In the genomic region with DNA sequence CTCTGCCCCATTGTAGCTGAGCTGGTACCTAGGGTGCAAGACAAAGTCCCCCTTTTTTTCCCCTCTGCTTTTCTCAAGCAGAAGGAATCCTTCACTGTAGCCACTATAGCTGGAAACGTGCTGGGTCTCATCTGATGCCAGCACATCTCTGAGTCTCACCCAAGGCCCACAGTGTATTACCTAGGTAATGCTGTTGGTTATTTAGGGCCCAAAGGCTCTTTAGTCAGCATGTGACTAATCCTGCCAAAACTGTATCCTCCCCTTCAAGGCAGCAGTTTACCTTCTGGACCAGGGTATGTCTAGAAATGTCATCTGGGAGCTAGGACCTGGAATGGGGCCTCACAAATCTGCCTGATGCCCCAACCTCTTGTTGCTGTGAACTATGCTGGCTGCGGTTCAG, we compare ENCODE assay signal across 32 cellular contexts.
"Had no signal": no experiment of that assay in that cellular context is flagged by ENCODE, and none has a peak within 500 bp of the region (broad histone marks: within the 10 kb centered on the region; RNA-seq: fewer than 3 reads in every experiment).

No MANE protein-coding gene starts in this region.

- H3K36me3 Mint-ChIP-seq: activated CD4-positive, alpha-beta memory T cell treated with anti-CD3 and anti-CD28 coated beads for 36 hours; activated naive CD8-positive, alpha-beta T cell treated with anti-CD3 and anti-CD28 coated beads, Interleukin-2, amount 10 ng/mL, durations not matched to agents 7 days and 5 days; brain had no signal

- H3K36me3 ChIP-seq: ascending aorta had no signal

- H3K4me1 ChIP-seq: ascending aorta had no signal

- H3K4me3 ChIP-seq: ascending aorta had no signal

- H3K27ac Mint-ChIP-seq: activated B cell treated with CpG ODN at 0.5 μM for 24 hours; activated CD4-positive, alpha-beta memory T cell treated with anti-CD3 and anti-CD28 coated beads for 36 hours; activated CD4-positive, alpha-beta T cell treated with anti-CD3 and anti-CD28 coated beads, Interleukin-2, amount 10 ng/mL, durations not matched to agents 24 days and 14 days; activated CD8-positive, alpha-beta T cell treated with anti-CD3 and anti-CD28 coated beads for 36 hours; activated naive CD4-positive, alpha-beta T cell treated with anti-CD3 and anti-CD28 coated beads for 36 hours; activated naive CD4-positive, alpha-beta T cell treated with anti-CD3 and anti-CD28 coated beads, Interleukin-2, amount 50 U/mL, for 72 hours; activated naive CD8-positive, alpha-beta T cell treated with anti-CD3 and anti-CD28 coated beads, Interleukin-2, amount 10 ng/mL, durations not matched to agents 7 days and 5 days; activated naive CD8-positive, alpha-beta T cell treated with anti-CD3 and anti-CD28 coated beads, Interleukin-2, amount 50 U/mL, for 24 hours; activated T-cell treated with anti-CD3 and anti-CD28 coated beads, Interleukin-2, amount 50 U/mL, for 72 hours; activated T-helper 1 cell treated with anti-CD3 and anti-CD28 coated beads, Interleukin-12 subunit alpha, Interleukin-12 subunit beta, Interleukin-2, Interleukin-4 antibody, amounts not matched to agents 30 ng/mL and 10 ng/mL and 1 ng/mL, durations not matched to agents 14 hours and 24 hours and 36 hours; activated T-helper 17 cell treated with anti-CD3 and anti-CD28 coated beads, Interleukin-2, amount 50 U/mL, for 72 hours; brain; T-helper 1 cell treated with Interleukin-12 subunit alpha and Interleukin-12 subunit beta and Interleukin-4 antibody, amounts not matched to agents 30 μg/mL and 1 μg/mL, for 36 hours; T-helper 2 cell treated with Interferon-gamma antibody and Interleukin-4, amounts not matched to agents 5 μg/mL and 100 μg/mL, for 36 hours had no signal

- ATAC-seq: activated CD8-positive, alpha-beta T cell treated with anti-CD3 and anti-CD28 coated beads for 36 hours; activated naive CD4-positive, alpha-beta T cell treated with anti-CD3 and anti-CD28 coated beads, Interleukin-2, amount 50 U/mL, for 72 hours; activated naive CD8-positive, alpha-beta T cell treated with anti-CD3 and anti-CD28 coated beads, Interleukin-2, amount 50 U/mL, for 24 hours; activated T-cell treated with anti-CD3 and anti-CD28 coated beads, Interleukin-2, amount 50 U/mL, for 4 hours; activated T-cell treated with anti-CD3 and anti-CD28 coated beads, Interleukin-2, amount 50 U/mL, for 72 hours; activated T-helper 17 cell treated with anti-CD3 and anti-CD28 coated beads, Interleukin-2, amount 50 U/mL, for 72 hours had no signal

- H3K27me3 Mint-ChIP-seq: activated B cell treated with CpG ODN at 0.5 μM for 24 hours; activated CD4-positive, alpha-beta memory T cell treated with anti-CD3 and anti-CD28 coated beads for 36 hours; activated CD4-positive, alpha-beta T cell treated with anti-CD3 and anti-CD28 coated beads, Interleukin-2, amount 10 ng/mL, durations not matched to agents 24 days and 14 days; activated CD8-positive, alpha-beta T cell treated with anti-CD3 and anti-CD28 coated beads for 36 hours; activated naive CD8-positive, alpha-beta T cell treated with anti-CD3 and anti-CD28 coated beads, Interleukin-2, amount 10 ng/mL, durations not matched to agents 7 days and 5 days; activated naive CD8-positive, alpha-beta T cell treated with anti-CD3 and anti-CD28 coated beads, Interleukin-2, amount 50 U/mL, for 24 hours; activated T-helper 17 cell treated with anti-CD3 and anti-CD28 coated beads, Interleukin-2, amount 50 U/mL, for 72 hours had no signal

- H3K4me1 Mint-ChIP-seq: activated B cell treated with CpG ODN at 0.5 μM for 24 hours; activated CD4-positive, alpha-beta T cell treated with anti-CD3 and anti-CD28 coated beads, Interleukin-2, amount 10 ng/mL, durations not matched to agents 24 days and 14 days; activated naive CD8-positive, alpha-beta T cell treated with anti-CD3 and anti-CD28 coated beads, Interleukin-2, amount 10 ng/mL, durations not matched to agents 7 days and 5 days; activated naive CD8-positive, alpha-beta T cell treated with anti-CD3 and anti-CD28 coated beads, Interleukin-2, amount 50 U/mL, for 24 hours; activated T-helper 17 cell treated with anti-CD3 and anti-CD28 coated beads, Interleukin-2, amount 50 U/mL, for 72 hours had no signal

- H3K27me3 ChIP-seq: ascending aorta had no signal

- H3K4me3 Mint-ChIP-seq: activated B cell treated with CpG ODN at 0.5 μM for 24 hours; activated CD4-positive, alpha-beta memory T cell treated with anti-CD3 and anti-CD28 coated beads for 36 hours; activated CD4-positive, alpha-beta T cell treated with anti-CD3 and anti-CD28 coated beads, Interleukin-2, amount 10 ng/mL, durations not matched to agents 24 days and 14 days; activated CD8-positive, alpha-beta T cell treated with anti-CD3 and anti-CD28 coated beads for 36 hours; activated naive CD4-positive, alpha-beta T cell treated with anti-CD3 and anti-CD28 coated beads for 36 hours; activated naive CD8-positive, alpha-beta T cell treated with anti-CD3 and anti-CD28 coated beads, Interleukin-2, amount 10 ng/mL, durations not matched to agents 7 days and 5 days; activated naive CD8-positive, alpha-beta T cell treated with anti-CD3 and anti-CD28 coated beads, Interleukin-2, amount 50 U/mL, for 24 hours; activated T-cell treated with anti-CD3 and anti-CD28 coated beads, Interleukin-2, amount 50 U/mL, for 4 hours; activated T-cell treated with anti-CD3 and anti-CD28 coated beads, Interleukin-2, amount 50 U/mL, for 72 hours; activated T-helper 1 cell treated with anti-CD3 and anti-CD28 coated beads, Interleukin-12 subunit alpha, Interleukin-12 subunit beta, Interleukin-2, Interleukin-4 antibody, amounts not matched to agents 30 ng/mL and 10 ng/mL and 1 ng/mL, durations not matched to agents 14 hours and 24 hours and 36 hours; activated T-helper 17 cell treated with anti-CD3 and anti-CD28 coated beads, Interleukin-2, amount 50 U/mL, for 72 hours; brain; T-helper 1 cell treated with Interleukin-12 subunit alpha and Interleukin-12 subunit beta and Interleukin-4 antibody, amounts not matched to agents 30 μg/mL and 1 μg/mL, for 36 hours; T-helper 2 cell treated with Interferon-gamma antibody and Interleukin-4, amounts not matched to agents 5 μg/mL and 100 μg/mL, for 36 hours had no signal

- H3K27ac ChIP-seq: ascending aorta, VCaP had no signal

- DNase-seq: activated B cell treated with CpG ODN at 0.5 μM for 24 hours; activated CD4-positive, alpha-beta memory T cell treated with anti-CD3 and anti-CD28 coated beads for 36 hours; activated CD4-positive, alpha-beta T cell treated with anti-CD3 and anti-CD28 coated beads for 4 hours; activated CD4-positive, alpha-beta T cell treated with anti-CD3 and anti-CD28 coated beads, Interleukin-2, amount 10 ng/mL, durations not matched to agents 24 days and 14 days; activated CD4-positive, alpha-beta T cell treated with anti-CD3 and anti-CD28 coated beads, Interleukin-2, amount 50 U/mL, for 1 hour; activated CD4-positive, alpha-beta T cell treated with anti-CD3 and anti-CD28 coated beads, Interleukin-2, amount 50 U/mL, for 4 hours; activated CD4-positive, CD25-positive, alpha-beta regulatory T cell treated with anti-CD3 and anti-CD28 coated beads, Interleukin-2, amount 50 U/mL, for 72 hours; activated CD8-positive, alpha-beta memory T cell treated with anti-CD3 and anti-CD28 coated beads, Interleukin-2, amount 50 U/mL, for 4 hours; activated CD8-positive, alpha-beta T cell treated with anti-CD3 and anti-CD28 coated beads for 36 hours; activated effector memory CD4-positive, alpha-beta T cell treated with anti-CD3 and anti-CD28 coated beads, Interleukin-2, amount 50 U/mL, for 16 hours; activated gamma-delta T cell treated with Interleukin-2 at 50 U/mL for 16 hours; activated naive CD4-positive, alpha-beta T cell; activated naive CD4-positive, alpha-beta T cell treated with anti-CD3 and anti-CD28 coated beads for 36 hours; activated naive CD4-positive, alpha-beta T cell treated with anti-CD3 and anti-CD28 coated beads, Interleukin-2, amount 50 U/mL, for 16 hours; activated naive CD8-positive, alpha-beta T cell treated with anti-CD3 and anti-CD28 coated beads, Interleukin-2, amount 10 ng/mL, durations not matched to agents 7 days and 5 days; activated naive CD8-positive, alpha-beta T cell treated with anti-CD3 and anti-CD28 coated beads, Interleukin-2, amount 50 U/mL, for 24 hours; activated T-cell treated with anti-CD3 and anti-CD28 coated beads for 4 hours; activated T-cell treated with anti-CD3 and anti-CD28 coated beads, Interleukin-2, amount 50 U/mL, for 1 hour; activated T-cell treated with anti-CD3 and anti-CD28 coated beads, Interleukin-2, amount 50 U/mL, for 4 hours; activated T-cell treated with anti-CD3 and anti-CD28 coated beads, Interleukin-2, amount 50 U/mL, for 72 hours; amygdala; anterior cingulate cortex; central memory CD4-positive, alpha-beta T cell; T-helper 9 cell had no signal
